Comparison of ENCODE assay signal across 17 cellular contexts in the genomic region with DNA sequence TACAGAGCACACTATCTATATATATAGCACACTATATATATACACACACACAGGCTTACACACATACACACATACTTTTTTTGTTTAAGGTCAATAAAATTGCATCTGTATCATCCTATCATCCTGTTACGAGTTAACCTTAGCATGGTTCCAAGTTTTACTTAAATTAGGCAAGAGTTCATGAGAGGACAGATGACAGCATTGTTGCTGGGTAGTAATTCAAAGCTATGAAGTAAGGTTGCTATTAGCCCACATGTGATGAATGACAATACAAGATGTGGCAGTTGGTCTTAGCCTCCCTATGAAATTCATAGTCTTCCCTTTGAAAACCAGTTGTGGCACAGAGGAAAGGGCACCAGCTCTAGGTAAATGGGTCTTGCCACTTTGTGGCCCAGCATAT.
DNase-seq lines count a peak whose midpoint lies in the region; ATAC-seq and TF ChIP-seq lines count a peak whose summit lies in the region.
"Had no signal": no experiment of that assay in that cellular context is flagged by ENCODE, and none has a peak within 500 bp of the region (broad histone marks: within the 10 kb centered on the region; RNA-seq: fewer than 3 reads in every experiment).

No MANE protein-coding gene starts in this region.

- H3K27ac ChIP-seq in psoas muscle, result no peak overlapping the region
- H3K27ac ChIP-seq in suprapubic skin, result no peak overlapping the region
- H3K27ac ChIP-seq: C4-2B, HL-60, SJSA1 had no signal

- TF ChIP-seq EP300 in suprapubic skin (IDR thresholded peaks at IDR 0.05), result no peak

- H3K9me3 ChIP-seq in psoas muscle (no peaks in the 10 kb centered on the region), suprapubic skin (no peaks in the 10 kb centered on the region)
- H3K9me3 ChIP-seq: SJSA1 had no signal

- H3K36me3 ChIP-seq in psoas muscle (ENCODE audit: insufficient read depth in 1 of 2, low read depth in 1 of 2) (no peaks in the 10 kb centered on the region), suprapubic skin (no peaks in the 10 kb centered on the region)
- H3K36me3 ChIP-seq: SJSA1 had no signal

- intact Hi-C loops in psoas muscle (cut with DNase I), result loop anchor here (5.0 to 10.0 kb wide), 2 partner anchors 147 to 150 kb away; no protein-coding TSS in a partner anchor

- peak; percentile 61 to 97 (median 79) for ATAC-seq in psoas muscle
- ATAC-seq in HG02970 (IDR thresholded peaks at IDR 0.05; ENCODE audit: low FRiP score, unreplicated experiment), result no peak
- ATAC-seq in HG02973 (IDR thresholded peaks at IDR 0.05; ENCODE audit: unreplicated experiment), result no peak

- H3K27me3 ChIP-seq in psoas muscle (ENCODE audit: insufficient read depth in 3 of 3, low read length in 2 of 3), result no peaks in the 10 kb centered on the region
- H3K27me3 ChIP-seq in suprapubic skin, result no peaks in the 10 kb centered on the region
- H3K27me3 ChIP-seq: SJSA1 had no signal

- DNase-seq in AG10803 (ENCODE audit: low read depth) (peak; percentile 65), amniotic epithelial cell (ENCODE audit: low read depth) (peak; percentile 15), fibroblast of peridontal ligament (ENCODE audit: extremely low read depth) (peak; percentile 43), psoas muscle (no peak), kidney glomerular epithelial cell (lab: John Stamatoyannopoulos, UW) (no peak), suprapubic skin (ENCODE audit: low spot score in 2 of 2) (no peak)
- DNase-seq: DMS 273 treated with DMSO at 0.1 percent for 48 hours, GDM1, HFFc6, NCI-H1436 treated with DMSO at 0.1 percent for 48 hours, NCI-H2081, NCI-H748 treated with DMSO at 0.1 percent for 48 hours had no signal

- H3K4me3 ChIP-seq in AG10803 (ENCODE audit: low read length) (no peak overlapping the region), psoas muscle (no peak overlapping the region), suprapubic skin (no peak overlapping the region)
- H3K4me3 ChIP-seq: SJSA1 had no signal

- TF ChIP-seq POLR2A in suprapubic skin (IDR thresholded peaks at IDR 0.05), result no peak

- no peak for TF ChIP-seq CTCF in AG10803 (conservative IDR thresholded peaks at IDR 0.05; ENCODE audit: low read length)
- no peak for TF ChIP-seq CTCF in psoas muscle (IDR thresholded peaks at IDR 0.05)
- TF ChIP-seq CTCF in suprapubic skin (IDR thresholded peaks at IDR 0.05), result no peak

- 17 to 41% (median 26%) methylated on average over 1 of the region's 1 CpG for WGBS in psoas muscle, 3 donors
- WGBS in suprapubic skin, result 41% methylated on average over 1 of the region's 1 CpG

- H3K4me1 ChIP-seq in psoas muscle (no peaks in the 10 kb centered on the region), suprapubic skin (peaks cover 9% of the 10 kb centered on the region)
- H3K4me1 ChIP-seq: SJSA1 had no signal

Comparison
In these comparisons a context has a peak if more than half of its experiments do, and no peak if none do; other contexts are left out.
1. DNase-seq: peak in AG10803 (single experiment), amniotic epithelial cell (single experiment) and fibroblast of peridontal ligament (single experiment); none in psoas muscle (0 of 2), kidney glomerular epithelial cell (single experiment) and suprapubic skin (0 of 2).
2. ATAC-seq: peak in psoas muscle (4 of 4); none in HG02970 (single experiment) and HG02973 (single experiment).